1 cellular context compared by ENCODE assay signal in genomic region chr2:139260052-139260430, GRCh38.
TF ChIP-seq lines count a peak whose summit lies in the region.

No MANE protein-coding gene starts in this region.

TF ChIP-seq in HepG2, 621 proteins besides CTCF, POLR2A, EP300 and RAD21 (continued from another document):
- TF ChIP-seq CSRNP1 (CRISPR knock-in tag; IDR thresholded peaks at IDR 0.05) (no peak), NAIF1 (CRISPR knock-in tag; IDR thresholded peaks at IDR 0.05; ENCODE audit: borderline replicate concordance) (no peak), AHDC1 (CRISPR knock-in tag; IDR thresholded peaks at IDR 0.05; ENCODE audit: borderline replicate concordance) (no peak), IKZF1 (IDR thresholded peaks at IDR 0.05) (no peak), ZNF724P (CRISPR knock-in tag; IDR thresholded peaks at IDR 0.05; ENCODE audit: borderline replicate concordance) (no peak), ZNF260 (CRISPR knock-in tag; IDR thresholded peaks at IDR 0.05; ENCODE audit: borderline replicate concordance, low read depth) (no peak), ZNF616 (CRISPR knock-in tag; IDR thresholded peaks at IDR 0.05; ENCODE audit: low read depth) (no peak), ZZZ3 (CRISPR knock-in tag; IDR thresholded peaks at IDR 0.05; ENCODE audit: borderline replicate concordance) (no peak), HMGXB3 (CRISPR knock-in tag; IDR thresholded peaks at IDR 0.05; ENCODE audit: borderline replicate concordance) (no peak), ZNF550 (CRISPR knock-in tag; IDR thresholded peaks at IDR 0.05; ENCODE audit: borderline replicate concordance) (no peak), STAT6 (CRISPR knock-in tag; IDR thresholded peaks at IDR 0.05; ENCODE audit: borderline replicate concordance) (no peak), ESRRA (CRISPR knock-in tag; IDR thresholded peaks at IDR 0.05; ENCODE audit: low read depth) (no peak)
